Comparison of ENCODE assay signal across 10 cellular contexts in genomic region chr12:93166891-93167307, GRCh38.
DNase-seq lines count a peak whose midpoint lies in the region; ATAC-seq and TF ChIP-seq lines count a peak whose summit lies in the region.
"Had no signal": no experiment of that assay in that cellular context is flagged by ENCODE, and none has a peak within 500 bp of the region (broad histone marks: within the 10 kb centered on the region; RNA-seq: fewer than 3 reads in every experiment).

No MANE protein-coding gene starts in this region.

- H3K4me1 ChIP-seq in Caco-2, result peaks cover 47% of the 10 kb centered on the region
- peaks cover 9% of the 10 kb centered on the region for H3K4me1 ChIP-seq in CD4-positive, alpha-beta memory T cell (ENCODE audit: insufficient read depth, low read length)
- H3K4me1 ChIP-seq in CD8-positive, alpha-beta memory T cell (ENCODE audit: insufficient read depth, low read length), result no peaks in the 10 kb centered on the region

- peak overlapping the region; percentile 85 for H3K27ac Mint-ChIP-seq in Caco-2 (ENCODE audit: unreplicated experiment)
- no peak overlapping the region for H3K27ac Mint-ChIP-seq in CD4-positive, alpha-beta memory T cell
- H3K27ac Mint-ChIP-seq in MCF 10A (ENCODE audit: low read depth, unreplicated experiment), result no peak overlapping the region
- H3K27ac Mint-ChIP-seq in CD8-positive, alpha-beta memory T cell, result no peak overlapping the region
- H3K27ac Mint-ChIP-seq: H9 had no signal

- H3K4me1 Mint-ChIP-seq in Caco-2 (ENCODE audit: low read depth, unreplicated experiment) (peaks cover 42% of the 10 kb centered on the region), MCF 10A (ENCODE audit: insufficient read depth, unreplicated experiment) (no peaks in the 10 kb centered on the region)
- peaks cover 7 to 12% (median 8%) of the 10 kb centered on the region in 4 donors for H3K4me1 Mint-ChIP-seq in CD4-positive, alpha-beta memory T cell
- peaks cover 6 to 10% (median 8%) of the 10 kb centered on the region in 3 donors for H3K4me1 Mint-ChIP-seq in CD8-positive, alpha-beta memory T cell

- BruUV-seq in Caco-2 (replicated peaks; lab: Mats Ljungman, UMichigan) (no TSS peak), MCF 10A (replicated peaks; lab: Mats Ljungman, UMichigan) (no TSS peak)

- no peaks in the 10 kb centered on the region for H3K27me3 Mint-ChIP-seq in Caco-2 (ENCODE audit: insufficient read depth, unreplicated experiment)
- H3K27me3 Mint-ChIP-seq in CD4-positive, alpha-beta memory T cell, result peaks cover 7 to 10% of the 10 kb centered on the region in 2 donors
- no peaks in the 10 kb centered on the region for H3K27me3 Mint-ChIP-seq in MCF 10A (ENCODE audit: insufficient read depth, unreplicated experiment)
- peaks cover 6 to 35% of the 10 kb centered on the region in 2 donors for H3K27me3 Mint-ChIP-seq in CD8-positive, alpha-beta memory T cell

- intact Hi-C loops in Caco-2 (cut with micrococcal nuclease; ENCODE audit: unreplicated experiment) (loop anchor here (1.0 kb wide), 1 partner anchor 10 kb away; no protein-coding TSS in a partner anchor), MCF 10A (cut with micrococcal nuclease) (no loop called here)
- intact Hi-C loops in CD4-positive, alpha-beta memory T cell (cut with micrococcal nuclease), result no loop called here

- H3K4me3 ChIP-seq in Caco-2 (ENCODE audit: low read depth, low read length), result no peak overlapping the region
- H3K4me3 ChIP-seq in CD4-positive, alpha-beta memory T cell (ENCODE audit: low read length in 2 of 2), result no peak overlapping the region
- H3K4me3 ChIP-seq in CD8-positive, alpha-beta memory T cell (ENCODE audit: low read length), result no peak overlapping the region

- H3K27ac ChIP-seq in CD4-positive, alpha-beta memory T cell (ENCODE audit: low read depth, low read length), result no peak overlapping the region
- no peak overlapping the region for H3K27ac ChIP-seq in CD8-positive, alpha-beta memory T cell (ENCODE audit: low read depth, low read length)

- no peaks in the 10 kb centered on the region for H3K27me3 ChIP-seq in Caco-2 (replicated peaks; ENCODE audit: control insufficient read depth, insufficient read depth, low read length)
- H3K27me3 ChIP-seq in CD4-positive, alpha-beta memory T cell (ENCODE audit: insufficient read depth, low read length), result no peaks in the 10 kb centered on the region
- no peaks in the 10 kb centered on the region for H3K27me3 ChIP-seq in CD8-positive, alpha-beta memory T cell (ENCODE audit: insufficient read depth, low read length, poor library complexity, severe bottlenecking)

- CTCF ChIA-PET in Caco-2 (lab: Charles Lee), result interaction anchor here (0.7 kb wide), 1 partner anchor 213 kb away, joined by 3 read pairs; no protein-coding TSS in a partner anchor
- CTCF ChIA-PET in CD4-positive, alpha-beta memory T cell (lab: Charles Lee; ENCODE audit: partially characterized antibody), result no interaction called here
- CTCF ChIA-PET in MCF 10A (lab: Yijun Ruan, JAX), result no interaction called here
- CTCF ChIA-PET in CD8-positive, alpha-beta memory T cell (lab: Charles Lee), result no interaction called here

- ATAC-seq in GM19351 (IDR thresholded peaks at IDR 0.05; ENCODE audit: unreplicated experiment), result peak; percentile 77
- peak; percentile 84 for ATAC-seq in HG02938 (IDR thresholded peaks at IDR 0.05; ENCODE audit: unreplicated experiment)

- H3K36me3 Mint-ChIP-seq in Caco-2 (ENCODE audit: insufficient read depth, unreplicated experiment), result peaks cover 8% of the 10 kb centered on the region
- no peaks in the 10 kb centered on the region for H3K36me3 Mint-ChIP-seq in CD4-positive, alpha-beta memory T cell
- no peaks in the 10 kb centered on the region for H3K36me3 Mint-ChIP-seq in MCF 10A (ENCODE audit: insufficient read depth, unreplicated experiment)
- H3K36me3 Mint-ChIP-seq in CD8-positive, alpha-beta memory T cell, result peaks cover 0 to 11% (median 0%) of the 10 kb centered on the region in 3 donors

- TF ChIP-seq CTCF in Caco-2 (IDR thresholded peaks at IDR 0.05; ENCODE audit: insufficient read depth in 1 of 2, low read depth in 1 of 2, low read length in 1 of 2, severe bottlenecking in 1 of 2, unreplicated experiment in 1 of 2) (no peak), MCF 10A (IDR thresholded peaks at IDR 0.05; ENCODE audit: unreplicated experiment) (no peak)

- no peaks in the 10 kb centered on the region; the same call in 1 of the 2 replicates for H3K9me3 ChIP-seq in Caco-2
- no peaks in the 10 kb centered on the region for H3K9me3 ChIP-seq in CD4-positive, alpha-beta memory T cell (ENCODE audit: control insufficient read depth in 1 of 2, low read length in 2 of 2)
- no peaks in the 10 kb centered on the region for H3K9me3 ChIP-seq in CD8-positive, alpha-beta memory T cell (ENCODE audit: low read length)
- H3K9me3 ChIP-seq: prostate gland had no signal

- H3K4me3 Mint-ChIP-seq in Caco-2 (ENCODE audit: unreplicated experiment), result no peak overlapping the region
- peak overlapping the region in 2 of 8 donors; percentile 1 to 10 for H3K4me3 Mint-ChIP-seq in CD4-positive, alpha-beta memory T cell
- no peak overlapping the region for H3K4me3 Mint-ChIP-seq in MCF 10A (ENCODE audit: unreplicated experiment)
- no peak overlapping the region for H3K4me3 Mint-ChIP-seq in CD8-positive, alpha-beta memory T cell
- H3K4me3 Mint-ChIP-seq: H9 had no signal

- no peak for DNase-seq in Caco-2
- peak; percentile 63 for DNase-seq in MV-4-11 (lab: John Stamatoyannopoulos, UW)
- DNase-seq in CD4-positive, alpha-beta memory T cell, result no peak
- no peak for DNase-seq in MCF 10A (ENCODE audit: unreplicated experiment)
- no peak for DNase-seq in cortex of kidney (lab: John Stamatoyannopoulos, UW)
- DNase-seq in CD8-positive, alpha-beta memory T cell, result no peak
- DNase-seq: H9 had no signal

- H3K9me3 Mint-ChIP-seq in Caco-2 (ENCODE audit: unreplicated experiment), result no peaks in the 10 kb centered on the region
- no peaks in the 10 kb centered on the region for H3K9me3 Mint-ChIP-seq in CD4-positive, alpha-beta memory T cell
- H3K9me3 Mint-ChIP-seq in MCF 10A (ENCODE audit: unreplicated experiment), result no peaks in the 10 kb centered on the region
- H3K9me3 Mint-ChIP-seq in CD8-positive, alpha-beta memory T cell, result peaks cover 0 to 3% (median 0%) of the 10 kb centered on the region in 5 donors
- H3K9me3 Mint-ChIP-seq: H9 had no signal

- POLR2A ChIA-PET in Caco-2 (lab: Charles Lee) (no interaction called here), MCF 10A (lab: Yijun Ruan, JAX) (no interaction called here)
- POLR2A ChIA-PET in CD4-positive, alpha-beta memory T cell (lab: Charles Lee; ENCODE audit: partially characterized antibody), result no interaction called here
- POLR2A ChIA-PET in CD8-positive, alpha-beta memory T cell (lab: Charles Lee), result no interaction called here

- no peaks in the 10 kb centered on the region for H3K36me3 ChIP-seq in Caco-2 (ENCODE audit: control insufficient read depth, insufficient read depth, low read length)
- no peaks in the 10 kb centered on the region for H3K36me3 ChIP-seq in CD4-positive, alpha-beta memory T cell (ENCODE audit: insufficient read depth, low read length)
- H3K36me3 ChIP-seq in CD8-positive, alpha-beta memory T cell (ENCODE audit: insufficient read depth, low read length), result no peaks in the 10 kb centered on the region
- H3K36me3 ChIP-seq: prostate gland had no signal
